ENCODE assay signal across 28 cellular contexts in the genomic region with DNA sequence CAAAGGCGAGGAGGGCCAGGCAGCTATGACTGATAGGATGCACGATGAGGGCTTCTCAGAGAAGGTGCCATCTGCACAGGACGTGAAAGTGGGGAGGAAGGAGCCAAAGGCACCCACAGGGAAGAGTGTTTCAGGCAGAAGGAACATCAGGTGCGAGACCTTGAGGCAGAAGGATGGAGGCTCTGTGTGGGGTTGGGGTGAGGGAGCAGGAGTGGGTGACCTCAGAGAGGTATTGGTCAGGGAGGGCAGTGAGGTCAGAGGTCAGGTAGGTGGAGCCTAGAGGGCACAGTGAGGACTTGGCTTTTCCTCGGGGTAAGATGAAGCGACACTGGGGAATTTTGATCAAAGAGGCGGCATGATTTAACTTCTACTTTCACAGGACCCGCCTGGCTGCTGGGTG.
"Had no signal": no experiment of that assay in that cellular context is flagged by ENCODE, and none has a peak within 500 bp of the region (broad histone marks: within the 10 kb centered on the region; RNA-seq: fewer than 3 reads in every experiment).

No MANE protein-coding gene starts in this region.

- H3K36me3 ChIP-seq: heart right ventricle, left lung, lower lobe of right lung, suprapubic skin, thoracic aorta, tibial nerve, upper lobe of left lung had no signal

- H3K27ac Mint-ChIP-seq: naive thymus-derived CD8-positive, alpha-beta T cell; nephron; stimulated activated effector memory CD8-positive, alpha-beta T cell treated with anti-CD3 and anti-CD28 coated beads, Interleukin-12 subunit alpha, Interleukin-12 subunit beta, amount 100 ng/mL, for 72 hours had no signal

- H2AFZ ChIP-seq: parathyroid adenoma had no signal

- H3K27ac ChIP-seq: heart right ventricle, left lung, lower lobe of right lung, parathyroid adenoma, psoas muscle, skin epidermis, suprapubic skin, thoracic aorta, tibial nerve, upper lobe of left lung had no signal

- H3K9me3 Mint-ChIP-seq: naive thymus-derived CD8-positive, alpha-beta T cell; neural crest cell; stimulated activated effector memory CD8-positive, alpha-beta T cell treated with anti-CD3 and anti-CD28 coated beads, Interleukin-12 subunit alpha, Interleukin-12 subunit beta, amount 100 ng/mL, for 72 hours; stimulated activated naive CD8-positive, alpha-beta T cell treated with anti-CD3 and anti-CD28 coated beads, Interleukin-15, Interleukin-2, amounts not matched to agents 100 ng/mL and 50 ng/mL, for 24 hours had no signal

- H3K4me3 Mint-ChIP-seq: naive thymus-derived CD8-positive, alpha-beta T cell; nephron; neural crest cell; stimulated activated effector memory CD8-positive, alpha-beta T cell treated with anti-CD3 and anti-CD28 coated beads, Interleukin-12 subunit alpha, Interleukin-12 subunit beta, amount 100 ng/mL, for 72 hours; stimulated activated naive CD8-positive, alpha-beta T cell treated with anti-CD3 and anti-CD28 coated beads, Interleukin-15, Interleukin-2, amounts not matched to agents 100 ng/mL and 50 ng/mL, for 24 hours had no signal

- H3K79me2 ChIP-seq: parathyroid adenoma had no signal

- H3K4me1 Mint-ChIP-seq: neural crest cell; stimulated activated effector memory CD8-positive, alpha-beta T cell treated with anti-CD3 and anti-CD28 coated beads, Interleukin-12 subunit alpha, Interleukin-12 subunit beta, amount 100 ng/mL, for 72 hours had no signal

- H3K4me1 ChIP-seq: left lung, lower lobe of right lung, parathyroid adenoma, psoas muscle, suprapubic skin, tibial nerve, upper lobe of left lung had no signal

- FAIRE-seq: keratinocyte, urothelium cell line had no signal

- H3K27me3 ChIP-seq: tibial nerve, upper lobe of left lung had no signal

- ATAC-seq: left lung; lower lobe of right lung; naive thymus-derived CD8-positive, alpha-beta T cell; psoas muscle; sciatic nerve; stimulated activated effector memory CD8-positive, alpha-beta T cell treated with anti-CD3 and anti-CD28 coated beads, Interleukin-12 subunit alpha, Interleukin-12 subunit beta, amount 100 ng/mL, for 72 hours had no signal

- H3K36me3 Mint-ChIP-seq: naive thymus-derived CD8-positive, alpha-beta T cell; stimulated activated effector memory CD8-positive, alpha-beta T cell treated with anti-CD3 and anti-CD28 coated beads, Interleukin-12 subunit alpha, Interleukin-12 subunit beta, amount 100 ng/mL, for 72 hours had no signal

- H3K4me3 ChIP-seq: heart right ventricle, left lung, lower lobe of right lung, psoas muscle, skin epidermis, suprapubic skin, thoracic aorta, tibial nerve, upper lobe of left lung had no signal

- H3K9me3 ChIP-seq: heart right ventricle, left lung, lower lobe of right lung, psoas muscle, suprapubic skin, thoracic aorta, tibial nerve, upper lobe of left lung had no signal

- DNase-seq: heart right ventricle; hippocampal formation; kidney glomerular epithelial cell; left cardiac atrium; left lung; lower lobe of right lung; mammary epithelial cell; mesenchymal stem cell; naive thymus-derived CD8-positive, alpha-beta T cell; nucleus accumbens; psoas muscle; stimulated activated CD4-positive, alpha-beta T cell treated with anti-CD3 and anti-CD28 coated beads, Interleukin-12 subunit alpha, Interleukin-12 subunit beta, amount 100 ng/mL, for 4 hours; stimulated activated CD4-positive, alpha-beta T cell treated with anti-CD3 and anti-CD28 coated beads, Interleukin-15, amount 100 ng/mL, for 24 hours; stimulated activated CD4-positive, alpha-beta T cell treated with anti-CD3 and anti-CD28 coated beads, Interleukin-4, amount 100 ng/mL, for 24 hours; stimulated activated naive CD4-positive, alpha-beta T cell; upper lobe of left lung had no signal

- H3K9ac ChIP-seq: parathyroid adenoma had no signal
